ENCODE assay signal across 17 cellular contexts in genomic region chr15:92157666-92158298, GRCh38.
A peak's percentile ranks its signal among the peaks of the same experiment; 100 is the strongest.
DNase-seq lines count a peak whose midpoint lies in the region; ATAC-seq, FAIRE-seq and TF ChIP-seq lines count a peak whose summit lies in the region.
"Had no signal": no experiment of that assay in that cellular context is flagged by ENCODE, and none has a peak within 500 bp of the region (broad histone marks: within the 10 kb centered on the region; RNA-seq: fewer than 3 reads in every experiment).

No MANE protein-coding gene starts in this region.

- no peaks in the 10 kb centered on the region for H3K9me3 Mint-ChIP-seq in CD4-positive, CD25-positive, alpha-beta regulatory T cell
- no peaks in the 10 kb centered on the region for H3K9me3 Mint-ChIP-seq in central memory CD8-positive, alpha-beta T cell
- H3K9me3 Mint-ChIP-seq: activated CD4-positive, alpha-beta memory T cell treated with anti-CD3 and anti-CD28 coated beads, Interleukin-2, amount 10 ng/mL, durations not matched to agents 7 days and 5 days had no signal

- peak overlapping the region in 2 of 3 donors; percentile 23 to 45 for H3K27ac Mint-ChIP-seq in CD4-positive, CD25-positive, alpha-beta regulatory T cell
- H3K27ac Mint-ChIP-seq in central memory CD8-positive, alpha-beta T cell (ENCODE audit: low read depth) = peak overlapping the region; percentile 5
- H3K27ac Mint-ChIP-seq: activated CD4-positive, alpha-beta memory T cell treated with anti-CD3 and anti-CD28 coated beads, Interleukin-2, amount 10 ng/mL, durations not matched to agents 7 days and 5 days had no signal

- DNase-seq in CD4-positive, CD25-positive, alpha-beta regulatory T cell = no peak
- DNase-seq in HCT116 (ENCODE audit: low read depth, low spot score) (no peak), keratinocyte (ENCODE audit: low read depth, low spot score) (no peak), lower lobe of right lung (no peak), NCI-H2196 treated with DMSO at 0.1 percent for 48 hours (lab: John Stamatoyannopoulos, UW; ENCODE audit: unreplicated experiment) (no peak), HepG2 (ENCODE audit: low spot score) (no peak)
- no peak for DNase-seq in central memory CD8-positive, alpha-beta T cell (ENCODE audit: low spot score in 2 of 2)
- DNase-seq: activated CD4-positive, CD25-positive, alpha-beta regulatory T cell treated with anti-CD3 and anti-CD28 coated beads, Interleukin-2, amount 50 U/mL, for 72 hours; NCI-H1436 treated with DMSO at 0.1 percent for 48 hours; SHP77 had no signal

- RAD21 ChIA-PET in HCT116 (lab: Charles Lee; ENCODE audit: low non-redundant PET in 1 of 2, low total read pairs in 2 of 2, uncharacterized antibody in 2 of 2, unreplicated experiment in 2 of 2) = no interaction called here

- TF ChIP-seq RAD21 in HCT116 (IDR thresholded peaks at IDR 0.05; ENCODE audit: low read depth) (no peak), HepG2 (CRISPR knock-in tag; IDR thresholded peaks at IDR 0.05) (no peak)

- peaks cover 0 to 12% (median 4%) of the 10 kb centered on the region in 4 donors for H3K4me1 Mint-ChIP-seq in CD4-positive, CD25-positive, alpha-beta regulatory T cell
- H3K4me1 Mint-ChIP-seq in central memory CD8-positive, alpha-beta T cell = peaks cover 10% of the 10 kb centered on the region

- dilution Hi-C loops in keratinocyte (cut with MboI; ENCODE audit: extremely low pct_ligation_motif_present, low sequenced_read_pairs) = no loop called here

- no peak overlapping the region for H3K4me3 Mint-ChIP-seq in CD4-positive, CD25-positive, alpha-beta regulatory T cell
- H3K4me3 Mint-ChIP-seq in central memory CD8-positive, alpha-beta T cell = no peak overlapping the region
- H3K4me3 Mint-ChIP-seq: activated CD4-positive, alpha-beta memory T cell treated with anti-CD3 and anti-CD28 coated beads, Interleukin-2, amount 10 ng/mL, durations not matched to agents 7 days and 5 days had no signal

- no peaks in the 10 kb centered on the region for H3K9me2 ChIP-seq in HCT116 (ENCODE audit: insufficient read depth)

- CTCF ChIA-PET in HCT116 (lab: Charles Lee) (no interaction called here), HepG2 (lab: Yijun Ruan, JAX; ENCODE audit: low intra/inter-chr PET ratio, low total read pairs) (no interaction called here)

- H3K79me2 ChIP-seq in HCT116 (ENCODE audit: insufficient read depth, low read length) (no peaks in the 10 kb centered on the region), keratinocyte (ENCODE audit: control insufficient read depth, insufficient read depth, low read length) (no peaks in the 10 kb centered on the region), HepG2 (ENCODE audit: insufficient read depth, low read length) (no peaks in the 10 kb centered on the region)

- BruUV-seq in HCT116 (replicated peaks; lab: Mats Ljungman, UMichigan) = no TSS peak
- BruUV-seq in HepG2 (replicated peaks; lab: Mats Ljungman, UMichigan) = no TSS peak

- no peaks in the 10 kb centered on the region for H3K27me3 Mint-ChIP-seq in CD4-positive, CD25-positive, alpha-beta regulatory T cell
- H3K27me3 Mint-ChIP-seq in central memory CD8-positive, alpha-beta T cell = no peaks in the 10 kb centered on the region
- H3K27me3 Mint-ChIP-seq: activated CD4-positive, alpha-beta memory T cell treated with anti-CD3 and anti-CD28 coated beads, Interleukin-2, amount 10 ng/mL, durations not matched to agents 7 days and 5 days had no signal

- no peak overlapping the region for H3K4me3 ChIP-seq in CD4-positive, CD25-positive, alpha-beta regulatory T cell (ENCODE audit: low read depth, low read length)
- no peak overlapping the region for H3K4me3 ChIP-seq in HCT116 (replicated peaks in 1 of 2; ENCODE audit: low read depth in 1 of 2, low read length in 2 of 2)
- H3K4me3 ChIP-seq in keratinocyte (ENCODE audit: control insufficient read depth in 2 of 3, extremely low read depth in 1 of 3, insufficient read depth in 2 of 3, low read depth in 1 of 3, low read length in 3 of 3) = no peak overlapping the region
- H3K4me3 ChIP-seq in lower lobe of right lung = no peak overlapping the region
- H3K4me3 ChIP-seq in HepG2 (replicated peaks in 1 of 3; ENCODE audit: insufficient read depth in 1 of 3, low read depth in 2 of 3, low read length in 3 of 3) = no peak overlapping the region
- H3K4me3 ChIP-seq: body of pancreas, lung, skin epidermis had no signal

- no peaks in the 10 kb centered on the region for H3K27me3 ChIP-seq in CD4-positive, CD25-positive, alpha-beta regulatory T cell (ENCODE audit: control insufficient read depth, insufficient read depth, low read length)
- no peaks in the 10 kb centered on the region for H3K27me3 ChIP-seq in HCT116 (ENCODE audit: insufficient read depth, low read length)
- no peaks in the 10 kb centered on the region for H3K27me3 ChIP-seq in keratinocyte (ENCODE audit: control insufficient read depth, extremely low read depth, insufficient read depth, low read length)
- H3K27me3 ChIP-seq in lower lobe of right lung (ENCODE audit: low read depth) = no peaks in the 10 kb centered on the region
- H3K27me3 ChIP-seq in HepG2 (ENCODE audit: control insufficient read depth in 1 of 2, insufficient read depth in 2 of 2, low read length in 2 of 2) = peaks cover 0 to 3% of the 10 kb centered on the region in 2 experiments; a peak in 3 of 5 replicates
- H3K27me3 ChIP-seq: body of pancreas had no signal

- ATAC-seq in CD4-positive, CD25-positive, alpha-beta regulatory T cell (ENCODE audit: low read depth in 2 of 2) = no peak
- ATAC-seq in HCT116 (0 out of 2 replicates have a peak, but pooled peaks have one; percentile 9), lower lobe of right lung (no peak), HepG2 (no peak)
- ATAC-seq in central memory CD8-positive, alpha-beta T cell (replicated peaks; ENCODE audit: extremely low read depth, poor library complexity, severe bottlenecking) = no peak
- ATAC-seq: body of pancreas had no signal

- H3K9ac ChIP-seq in HCT116 (ENCODE audit: low read length) = no peak overlapping the region
- no peak overlapping the region for H3K9ac ChIP-seq in keratinocyte (ENCODE audit: control insufficient read depth, extremely low read depth, insufficient read depth, low read length)
- H3K9ac ChIP-seq in HepG2 (ENCODE audit: insufficient read depth, low read depth, low read length) = no peak overlapping the region

- TF ChIP-seq CTCF in HCT116 (IDR thresholded peaks at IDR 0.05 in 2 of 3, conservative IDR thresholded peaks at IDR 0.05 in 1 of 3; ENCODE audit: borderline replicate concordance in 1 of 3, insufficient read depth in 1 of 3, low read depth in 2 of 3, low read length in 2 of 3) (no peak), keratinocyte (optimal IDR thresholded peaks at IDR 0.05 in 1 of 3, IDR thresholded peaks at IDR 0.05 in 1 of 3, conservative IDR thresholded peaks at IDR 0.05 in 1 of 3; ENCODE audit: extremely low read depth in 1 of 3, insufficient read depth in 2 of 3, low read length in 3 of 3) (no peak), lower lobe of right lung (IDR thresholded peaks at IDR 0.05) (no peak), HepG2 (CRISPR knock-in tag; IDR thresholded peaks at IDR 0.05) (no peak)

- H3K9me1 ChIP-seq in keratinocyte (ENCODE audit: control insufficient read depth, extremely low read depth, insufficient read depth, low read length) = no peaks in the 10 kb centered on the region

- POLR2A ChIA-PET in HCT116 (lab: Charles Lee) (no interaction called here), HepG2 (lab: Yijun Ruan, JAX) (interaction anchor here (0.6 kb wide), 1 partner anchor 374 kb away, joined by 3 read pairs; no protein-coding TSS in a partner anchor)

- in situ Hi-C loops in HepG2 (cut with HindIII; ENCODE audit: extremely low pct_ligation_motif_present, low pct_unique_long_range_greater_than_20kb) = no loop called here

- no peak overlapping the region for H2AFZ ChIP-seq in HCT116 (ENCODE audit: low read depth, low read length, poor library complexity, severe bottlenecking)
- no peak overlapping the region for H2AFZ ChIP-seq in keratinocyte (ENCODE audit: control insufficient read depth, low read length)
- H2AFZ ChIP-seq in HepG2 (ENCODE audit: low read length) = no peak overlapping the region

- 27% methylated on average over 10 of the region's 10 CpGs for WGBS in HepG2 (ENCODE audit: low lambda C conversion rate)

- intact Hi-C loops in HCT116 (cut with micrococcal nuclease) (no loop called here), lower lobe of right lung (cut with DNase I) (no loop called here), HepG2 (cut with micrococcal nuclease; ENCODE audit: unreplicated experiment) (no loop called here)

- H3K36me3 Mint-ChIP-seq in CD4-positive, CD25-positive, alpha-beta regulatory T cell = peaks cover 56% of the 10 kb centered on the region
- peaks cover 9% of the 10 kb centered on the region for H3K36me3 Mint-ChIP-seq in central memory CD8-positive, alpha-beta T cell (ENCODE audit: insufficient read depth)

- FAIRE-seq in keratinocyte (lab: Jason Lieb, UNC) = no peak
- no peak for FAIRE-seq in HepG2 (lab: Jason Lieb, UNC)
- FAIRE-seq: GM19239, TTC549 had no signal

- H3K27ac ChIP-seq in CD4-positive, CD25-positive, alpha-beta regulatory T cell (ENCODE audit: insufficient read depth, low read length, poor library complexity, severe bottlenecking) = no peak overlapping the region
- no peak overlapping the region for H3K27ac ChIP-seq in HCT116 (ENCODE audit: low read depth, low read length)
- peak overlapping the region; percentile 61 for H3K27ac ChIP-seq in keratinocyte (ENCODE audit: control insufficient read depth, insufficient read depth, low read length)
- H3K27ac ChIP-seq in lower lobe of right lung = no peak overlapping the region
- no peak overlapping the region for H3K27ac ChIP-seq in HepG2 (ENCODE audit: extremely low read length, insufficient read depth, low read length)
- H3K27ac ChIP-seq: body of pancreas, C4-2B, skin epidermis had no signal

- TF ChIP-seq POLR2A in HCT116 (IDR thresholded peaks at IDR 0.05; ENCODE audit: borderline replicate concordance, extremely low read depth, insufficient read depth, insufficient read length) (no peak), HepG2 (IDR thresholded peaks at IDR 0.05; ENCODE audit: insufficient read depth in 1 of 2, low read depth in 2 of 2, low read length in 2 of 2) (no peak)

- no peaks in the 10 kb centered on the region for H3K4me1 ChIP-seq in CD4-positive, CD25-positive, alpha-beta regulatory T cell (ENCODE audit: control insufficient read depth, insufficient read depth, low read length, poor library complexity, severe bottlenecking)
- H3K4me1 ChIP-seq in HCT116 (ENCODE audit: control insufficient read depth in 1 of 2, insufficient read depth in 2 of 2, low read length in 2 of 2) (peaks cover 11 to 21% of the 10 kb centered on the region in 2 experiments), keratinocyte (ENCODE audit: control insufficient read depth, extremely low read depth, insufficient read depth, low read length) (peaks cover 14% of the 10 kb centered on the region), lower lobe of right lung (no peaks in the 10 kb centered on the region), HepG2 (ENCODE audit: insufficient read depth, low read length) (peaks cover 4% of the 10 kb centered on the region; the same call in 1 of the 2 replicates)
- H3K4me1 ChIP-seq: body of pancreas had no signal

- H3K36me3 ChIP-seq in CD4-positive, CD25-positive, alpha-beta regulatory T cell (ENCODE audit: control insufficient read depth, insufficient read depth, low read length) = peaks cover 28% of the 10 kb centered on the region
- H3K36me3 ChIP-seq in HCT116 (ENCODE audit: control insufficient read depth in 1 of 2, insufficient read depth in 2 of 2, low read length in 2 of 2) = no peaks in the 10 kb centered on the region
- H3K36me3 ChIP-seq in keratinocyte (ENCODE audit: control insufficient read depth in 2 of 2, extremely low read depth in 1 of 2, insufficient read depth in 2 of 2, low read length in 2 of 2) = peaks cover 0 to 3% of the 10 kb centered on the region in 2 experiments
- peaks cover 50% of the 10 kb centered on the region for H3K36me3 ChIP-seq in lower lobe of right lung
- H3K36me3 ChIP-seq in HepG2 (replicated peaks in 1 of 2; ENCODE audit: control insufficient read depth in 1 of 2, insufficient read depth in 2 of 2, low read length in 2 of 2) = no peaks in the 10 kb centered on the region

- TF ChIP-seq EP300 in HepG2 (IDR thresholded peaks at IDR 0.05; ENCODE audit: low read depth in 2 of 2, low read length in 2 of 2) = no peak
- TF ChIP-seq EP300 in HepG2 (CRISPR knock-in tag; IDR thresholded peaks at IDR 0.05; ENCODE audit: borderline replicate concordance) = no peak

- H4K20me1 ChIP-seq in HCT116 (ENCODE audit: insufficient read depth) (no peaks in the 10 kb centered on the region), keratinocyte (ENCODE audit: control insufficient read depth, extremely low read depth, insufficient read depth, low read length) (no peaks in the 10 kb centered on the region), HepG2 (ENCODE audit: insufficient read depth, low read length) (no peaks in the 10 kb centered on the region)

- H3K4me2 ChIP-seq in HCT116 (ENCODE audit: low read length) (peak overlapping the region; percentile 59), keratinocyte (ENCODE audit: control insufficient read depth, extremely low read depth, insufficient read depth, low read depth, low read length) (peak overlapping the region; percentile 61), HepG2 (ENCODE audit: low read depth, low read length) (no peak overlapping the region)

- no peaks in the 10 kb centered on the region for H3K9me3 ChIP-seq in CD4-positive, CD25-positive, alpha-beta regulatory T cell (ENCODE audit: control insufficient read depth in 2 of 2, low read length in 2 of 2)
- H3K9me3 ChIP-seq in HCT116 (ENCODE audit: control insufficient read depth in 1 of 2, insufficient read depth in 1 of 2, low read depth in 1 of 2, low read length in 2 of 2) = no peaks in the 10 kb centered on the region
- no peaks in the 10 kb centered on the region for H3K9me3 ChIP-seq in keratinocyte (ENCODE audit: control insufficient read depth, low read depth, low read length)
- H3K9me3 ChIP-seq in lower lobe of right lung = no peaks in the 10 kb centered on the region
- H3K9me3 ChIP-seq in HepG2 (ENCODE audit: low read length) = no peaks in the 10 kb centered on the region
- H3K9me3 ChIP-seq: body of pancreas had no signal
